ENCODE assay signal across 1 cellular context in the genomic region with DNA sequence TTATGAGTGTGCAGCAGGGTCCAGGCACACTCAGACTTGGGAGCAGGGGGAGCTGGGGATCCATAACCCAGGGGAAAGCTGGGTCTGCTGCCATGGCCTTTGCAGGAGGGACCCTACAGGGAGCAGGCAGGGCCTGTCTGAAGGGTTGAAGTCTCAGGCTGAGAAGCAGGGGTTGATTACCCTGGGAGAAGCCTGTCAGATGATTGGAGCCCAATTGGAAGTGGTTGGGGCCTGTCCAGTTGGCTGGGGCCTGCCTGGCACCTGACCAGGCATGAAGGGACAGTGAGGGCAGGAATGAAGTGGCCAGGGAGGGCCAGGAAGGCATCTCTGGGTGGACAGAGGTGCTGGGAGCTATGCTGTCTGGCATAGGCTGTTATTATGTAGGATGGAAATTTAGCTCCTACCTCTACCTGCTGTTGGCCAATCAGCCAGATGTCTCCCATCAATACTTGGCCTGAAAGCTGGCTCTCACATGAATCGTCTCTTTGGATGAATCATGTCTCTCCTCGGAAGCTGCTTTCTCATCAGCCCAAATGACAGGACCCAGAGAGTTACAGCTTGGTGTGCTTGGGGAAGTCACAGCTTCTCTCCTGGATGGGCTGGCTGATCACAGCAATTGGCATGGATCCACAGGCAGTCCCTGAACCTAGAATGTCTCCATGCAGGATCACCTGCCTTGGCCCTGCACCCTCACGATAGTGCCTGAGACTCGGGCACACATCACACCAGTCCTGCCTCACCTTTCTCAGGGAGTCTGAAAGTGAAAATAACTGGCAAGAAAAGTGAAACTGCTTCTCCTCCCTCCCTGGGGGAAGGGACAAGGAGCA.
TF ChIP-seq lines count a peak whose summit lies in the region.

No MANE protein-coding gene starts in this region.

TF ChIP-seq in HCT116, 20 proteins besides CTCF, POLR2A, EP300 and RAD21:
- no peak for TF ChIP-seq ELF1 (IDR thresholded peaks at IDR 0.05; ENCODE audit: borderline replicate concordance, low read depth)
- TF ChIP-seq, protein P1, sequence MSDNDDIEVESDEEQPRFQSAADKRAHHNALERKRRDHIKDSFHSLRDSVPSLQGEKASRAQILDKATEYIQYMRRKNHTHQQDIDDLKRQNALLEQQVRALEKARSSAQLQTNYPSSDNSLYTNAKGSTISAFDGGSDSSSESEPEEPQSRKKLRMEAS (IDR thresholded peaks at IDR 0.05) = no peak
- TF ChIP-seq, protein P2, sequence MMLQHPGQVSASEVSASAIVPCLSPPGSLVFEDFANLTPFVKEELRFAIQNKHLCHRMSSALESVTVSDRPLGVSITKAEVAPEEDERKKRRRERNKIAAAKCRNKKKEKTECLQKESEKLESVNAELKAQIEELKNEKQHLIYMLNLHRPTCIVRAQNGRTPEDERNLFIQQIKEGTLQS (IDR thresholded peaks at IDR 0.05) = no peak
- no peak for TF ChIP-seq CEBPB (IDR thresholded peaks at IDR 0.05; ENCODE audit: low read depth)
- TF ChIP-seq TCF7L2 (IDR thresholded peaks at IDR 0.05; ENCODE audit: borderline replicate concordance, extremely low read depth, insufficient read depth, insufficient read length) = no peak
- no peak for TF ChIP-seq EZH2phosphoT487 (IDR thresholded peaks at IDR 0.05; ENCODE audit: borderline replicate concordance)
- no peak for TF ChIP-seq SIN3A (IDR thresholded peaks at IDR 0.05; ENCODE audit: low read depth)
TF ChIP-seq in HCT116: peak in this region for 0.
